26 cellular contexts compared by ENCODE assay signal in genomic region chr19:43265664-43266025, GRCh38. TPM values are rescaled to one million over a fixed set of nuclear protein-coding genes. Genes with fewer than 3 reads are reported as not detected.
DNase-seq lines count a peak whose midpoint lies in the region; ATAC-seq and TF ChIP-seq lines count a peak whose summit lies in the region.
"Had no signal": no experiment of that assay in that cellular context is flagged by ENCODE, and none has a peak within 500 bp of the region (broad histone marks: within the 10 kb centered on the region; RNA-seq: fewer than 3 reads in every experiment).

No MANE protein-coding gene starts in this region.

- H3K4me3 Mint-ChIP-seq in HFFc6: peak overlapping the region; percentile 66
- no peak overlapping the region for H3K4me3 Mint-ChIP-seq in activated T-cell treated with anti-CD3 and anti-CD28 coated beads, Interleukin-2, amount 50 U/mL, for 4 hours
- H3K4me3 Mint-ChIP-seq: activated naive CD4-positive, alpha-beta T cell treated with anti-CD3 and anti-CD28 coated beads for 36 hours; activated T-helper 1 cell treated with anti-CD3 and anti-CD28 coated beads, Interleukin-12 subunit alpha, Interleukin-12 subunit beta, Interleukin-2, Interleukin-4 antibody, amounts not matched to agents 30 ng/mL and 10 ng/mL and 1 ng/mL, durations not matched to agents 14 hours and 24 hours and 36 hours; brain; CD4-positive, CD25-positive, alpha-beta regulatory T cell; IgD-negative memory B cell; stimulated activated naive B cell treated with anti-CD40 and anti-IgM and Interleukin-4, amounts not matched to agents 10 μg/mL and 1 μg/mL and 100 μg/mL, for 72 hours; T-helper 1 cell treated with Interleukin-12 subunit alpha and Interleukin-12 subunit beta and Interleukin-4 antibody, amounts not matched to agents 30 μg/mL and 1 μg/mL, for 36 hours had no signal

- peaks cover 80% of the 10 kb centered on the region for H3K4me1 Mint-ChIP-seq in HFFc6 (ENCODE audit: low read depth)
- no peaks in the 10 kb centered on the region for H3K4me1 Mint-ChIP-seq in activated T-cell treated with anti-CD3 and anti-CD28 coated beads, Interleukin-2, amount 50 U/mL, for 4 hours (ENCODE audit: low read depth)
- H3K4me1 Mint-ChIP-seq: brain; CD4-positive, CD25-positive, alpha-beta regulatory T cell; IgD-negative memory B cell; stimulated activated naive B cell treated with anti-CD40 and anti-IgM and Interleukin-4, amounts not matched to agents 10 μg/mL and 1 μg/mL and 100 μg/mL, for 72 hours had no signal

- no peak for ATAC-seq in left cardiac atrium
- ATAC-seq in activated T-cell treated with anti-CD3 and anti-CD28 coated beads, Interleukin-2, amount 50 U/mL, for 4 hours: no peak
- ATAC-seq: right lobe of liver; stimulated activated naive B cell treated with anti-CD40 and anti-IgM and Interleukin-4, amounts not matched to agents 10 μg/mL and 1 μg/mL and 100 μg/mL, for 72 hours had no signal

- no peak for TF ChIP-seq EP300 in esophagus muscularis mucosa (IDR thresholded peaks at IDR 0.05)

- H3K4me1 ChIP-seq in SJSA1 (replicated peaks) (peaks cover 30% of the 10 kb centered on the region), esophagus muscularis mucosa (no peaks in the 10 kb centered on the region)
- H3K4me1 ChIP-seq: adrenal gland, Peyer's patch, right lobe of liver had no signal

- intact Hi-C loops in esophagus muscularis mucosa (cut with DNase I): no loop called here
- intact Hi-C loops in left cardiac atrium (cut with DNase I): no loop called here
- intact Hi-C loops in posterior cingulate gyrus (cut with DNase I): no loop called here

- peaks cover 13% of the 10 kb centered on the region for H3K9me3 Mint-ChIP-seq in HFFc6
- no peaks in the 10 kb centered on the region for H3K9me3 Mint-ChIP-seq in activated T-cell treated with anti-CD3 and anti-CD28 coated beads, Interleukin-2, amount 50 U/mL, for 4 hours
- H3K9me3 Mint-ChIP-seq: activated naive CD4-positive, alpha-beta T cell treated with anti-CD3 and anti-CD28 coated beads for 36 hours; activated T-helper 1 cell treated with anti-CD3 and anti-CD28 coated beads, Interleukin-12 subunit alpha, Interleukin-12 subunit beta, Interleukin-2, Interleukin-4 antibody, amounts not matched to agents 30 ng/mL and 10 ng/mL and 1 ng/mL, durations not matched to agents 14 hours and 24 hours and 36 hours; CD4-positive, CD25-positive, alpha-beta regulatory T cell; T-helper 1 cell treated with Interleukin-12 subunit alpha and Interleukin-12 subunit beta and Interleukin-4 antibody, amounts not matched to agents 30 μg/mL and 1 μg/mL, for 36 hours had no signal

- no peak for DNase-seq in HFFc6
- no peak for DNase-seq in SJSA1 (ENCODE audit: low read depth in 1 of 2, low spot score in 2 of 2)
- DNase-seq in esophagus muscularis mucosa (ENCODE audit: extremely low spot score): peak; percentile 86
- no peak for DNase-seq in left cardiac atrium
- no peak for DNase-seq in activated T-cell treated with anti-CD3 and anti-CD28 coated beads, Interleukin-2, amount 50 U/mL, for 4 hours
- no peak for DNase-seq in posterior cingulate gyrus
- DNase-seq in stimulated activated CD4-positive, alpha-beta T cell treated with anti-CD3 and anti-CD28 coated beads, Interleukin-2, amount 100 ng/mL, for 24 hours: no peak
- DNase-seq: activated CD4-positive, alpha-beta T cell treated with anti-CD3 and anti-CD28 coated beads, Interleukin-2, amount 50 U/mL, for 4 hours; activated naive CD4-positive, alpha-beta T cell treated with anti-CD3 and anti-CD28 coated beads for 36 hours; adrenal gland; CD4-positive, CD25-positive, alpha-beta regulatory T cell; NCI-H1105 treated with DMSO at 0.1 percent for 48 hours; Peyer's patch; right lobe of liver; stimulated activated naive B cell treated with anti-CD40 and anti-IgM and Interleukin-4, amounts not matched to agents 10 μg/mL and 1 μg/mL and 100 μg/mL, for 72 hours had no signal

- TF ChIP-seq POLR2A in esophagus muscularis mucosa (IDR thresholded peaks at IDR 0.05; ENCODE audit: low read depth): no peak

- peak overlapping the region; percentile 99 for H3K27ac Mint-ChIP-seq in HFFc6
- H3K27ac Mint-ChIP-seq: activated naive CD4-positive, alpha-beta T cell treated with anti-CD3 and anti-CD28 coated beads for 36 hours; activated T-helper 1 cell treated with anti-CD3 and anti-CD28 coated beads, Interleukin-12 subunit alpha, Interleukin-12 subunit beta, Interleukin-2, Interleukin-4 antibody, amounts not matched to agents 30 ng/mL and 10 ng/mL and 1 ng/mL, durations not matched to agents 14 hours and 24 hours and 36 hours; brain; CD4-positive, CD25-positive, alpha-beta regulatory T cell; IgD-negative memory B cell; stimulated activated naive B cell treated with anti-CD40 and anti-IgM and Interleukin-4, amounts not matched to agents 10 μg/mL and 1 μg/mL and 100 μg/mL, for 72 hours; T-helper 1 cell treated with Interleukin-12 subunit alpha and Interleukin-12 subunit beta and Interleukin-4 antibody, amounts not matched to agents 30 μg/mL and 1 μg/mL, for 36 hours had no signal

- H3K27ac ChIP-seq in SJSA1 (peak overlapping the region; percentile 99), esophagus muscularis mucosa (replicated peaks in 1 of 4) (no peak overlapping the region)
- H3K27ac ChIP-seq: adrenal gland, Peyer's patch, right lobe of liver had no signal

- TF ChIP-seq CTCF in HFFc6 (IDR thresholded peaks at IDR 0.05) (no peak), esophagus muscularis mucosa (IDR thresholded peaks at IDR 0.05) (no peak)

- no peaks in the 10 kb centered on the region for H3K36me3 ChIP-seq in SJSA1
- no peaks in the 10 kb centered on the region for H3K36me3 ChIP-seq in esophagus muscularis mucosa
- H3K36me3 ChIP-seq: adrenal gland, Peyer's patch, right lobe of liver had no signal

- H3K27me3 ChIP-seq in SJSA1 (replicated peaks) (no peaks in the 10 kb centered on the region), esophagus muscularis mucosa (peaks cover 0 to 9% (median 0%) of the 10 kb centered on the region in 4 donors)
- H3K27me3 ChIP-seq: adrenal gland, Peyer's patch, right lobe of liver had no signal

- peaks cover 7% of the 10 kb centered on the region; the same call in 1 of the 2 replicates for H3K27me3 Mint-ChIP-seq in HFFc6 (ENCODE audit: insufficient read depth)
- peaks cover 11% of the 10 kb centered on the region for H3K27me3 Mint-ChIP-seq in activated T-cell treated with anti-CD3 and anti-CD28 coated beads, Interleukin-2, amount 50 U/mL, for 4 hours (ENCODE audit: low read depth)
- H3K27me3 Mint-ChIP-seq: IgD-negative memory B cell had no signal

- H3K36me3 Mint-ChIP-seq in HFFc6 (ENCODE audit: low read depth): peaks cover 30% of the 10 kb centered on the region
- H3K36me3 Mint-ChIP-seq in activated T-cell treated with anti-CD3 and anti-CD28 coated beads, Interleukin-2, amount 50 U/mL, for 4 hours (ENCODE audit: insufficient read depth): no peaks in the 10 kb centered on the region
- H3K36me3 Mint-ChIP-seq: brain; CD4-positive, CD25-positive, alpha-beta regulatory T cell; IgD-negative memory B cell had no signal

- no peaks in the 10 kb centered on the region for H3K9me3 ChIP-seq in SJSA1 (replicated peaks)
- no peaks in the 10 kb centered on the region for H3K9me3 ChIP-seq in esophagus muscularis mucosa
- H3K9me3 ChIP-seq: adrenal gland, Peyer's patch, right lobe of liver had no signal

- no peak overlapping the region for H3K4me3 ChIP-seq in SJSA1
- H3K4me3 ChIP-seq in esophagus muscularis mucosa: no peak overlapping the region
- H3K4me3 ChIP-seq: adrenal gland, Peyer's patch, right lobe of liver had no signal

- 0% methylated on average over 1 of the region's 2 CpGs for WGBS in esophagus muscularis mucosa

RNA-seq across cellular contexts. Expression of gene PSG9, which starts 3.7 kb away (rescaled TPM):
- total RNA-seq in HFFc6 (2021; fragmentation: NEBNext Ultra II Directional; extraction: Animal tissue kit (Norgen Biotek cat#: 25700)): under 1 TPM in 1 of 6 experiments, not detected in 5; 0.15 TPM
- total RNA-seq in SJSA1 (2014; rRNA removed; shearing (Covaris generic)): 0.13 TPM in 1 of 2 replicates, not detected in the other
- total RNA-seq in esophagus muscularis mucosa (not detected), left cardiac atrium (not detected)
- not detected for total RNA-seq in activated T-cell treated with anti-CD3 and anti-CD28 coated beads, Interleukin-2, amount 50 U/mL, for 4 hours
- total RNA-seq: activated naive CD4-positive, alpha-beta T cell treated with anti-CD3 and anti-CD28 coated beads for 36 hours; activated T-helper 1 cell treated with anti-CD3 and anti-CD28 coated beads, Interleukin-12 subunit alpha, Interleukin-12 subunit beta, Interleukin-2, Interleukin-4 antibody, amounts not matched to agents 30 ng/mL and 10 ng/mL and 1 ng/mL, durations not matched to agents 14 hours and 24 hours and 36 hours; adrenal gland; CD4-positive, CD25-positive, alpha-beta regulatory T cell; cerebellum; endothelial cell of umbilical vein; H1; NCI-H460; Peyer's patch; posterior vena cava; right lobe of liver; temporal lobe; urinary bladder had no signal
